ENCODE assay signal across 9 cellular contexts in the genomic region with DNA sequence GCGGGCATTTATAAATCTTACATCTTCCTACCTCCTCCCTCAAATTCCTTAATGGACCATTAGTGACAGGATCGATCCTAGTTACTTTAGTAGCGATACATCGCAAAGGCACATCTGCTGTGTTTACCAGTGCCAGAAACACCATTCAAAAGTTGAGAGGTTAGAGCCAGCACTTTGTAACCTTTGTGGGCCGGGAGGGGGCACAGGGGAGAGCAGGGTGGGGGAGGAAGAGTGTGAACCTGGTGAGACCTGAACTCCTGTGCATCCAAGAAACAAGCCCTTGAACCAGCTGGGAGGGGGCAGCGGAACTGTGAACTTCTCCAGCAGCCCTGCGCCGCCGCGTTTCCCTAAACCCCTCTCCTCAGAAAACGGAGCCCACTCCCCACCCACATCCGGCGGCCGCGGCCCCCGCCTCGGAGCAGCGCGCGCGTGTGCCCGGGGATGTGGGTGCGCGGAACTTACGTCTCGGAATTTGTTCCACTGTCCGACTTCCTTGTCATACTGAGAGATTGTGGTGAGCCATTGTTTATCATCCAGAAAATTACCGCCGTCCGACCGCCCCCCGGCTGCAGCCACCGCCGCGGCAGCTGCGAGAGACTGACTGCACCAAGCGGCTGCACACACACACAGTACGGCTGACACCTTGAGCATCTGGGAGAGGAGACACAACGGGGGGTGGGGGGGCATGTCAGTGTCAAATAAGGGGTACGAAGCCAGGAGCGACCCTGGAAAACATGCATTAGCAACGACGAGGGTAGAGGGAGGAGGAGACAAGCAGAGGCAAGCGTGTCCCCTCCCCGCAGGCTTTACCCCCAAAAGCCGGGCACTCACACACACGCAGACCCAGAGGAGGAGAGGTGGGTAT. TPM values are rescaled to one million over a fixed set of nuclear protein-coding genes. Genes with fewer than 3 reads are reported as not detected.
DNase-seq lines count a peak whose midpoint lies in the region; ATAC-seq and TF ChIP-seq lines count a peak whose summit lies in the region.
"Had no signal": no experiment of that assay in that cellular context is flagged by ENCODE, and none has a peak within 500 bp of the region (broad histone marks: within the 10 kb centered on the region; RNA-seq: fewer than 3 reads in every experiment).

No MANE protein-coding gene starts in this region.

- H3K36me3 ChIP-seq in heart left ventricle (no peaks in the 10 kb centered on the region), prostate gland (no peaks in the 10 kb centered on the region)

- H3K4me3 ChIP-seq in heart left ventricle (peak overlapping the region; percentile 16 to 55 (median 45)), prostate gland (peak overlapping the region; percentile 35 to 44)

- H3K27ac ChIP-seq in heart left ventricle (no peak overlapping the region), prostate gland (peak overlapping the region; percentile 48 to 61)

- WGBS in heart left ventricle, 4 donors, result 1 to 3% (median 1%) methylated on average over 39 to 47 of the region's 47 CpGs
- WGBS in prostate gland, result 3% methylated on average over 41 of the region's 47 CpGs

- H3K9me3 ChIP-seq in heart left ventricle (no peaks in the 10 kb centered on the region), prostate gland (no peaks in the 10 kb centered on the region)

- H3K4me1 ChIP-seq in heart left ventricle (peaks cover 0 to 17% (median 0%) of the 10 kb centered on the region in 12 donors), prostate gland (replicated peaks) (no peaks in the 10 kb centered on the region)

- TF ChIP-seq POLR2A in heart left ventricle (IDR thresholded peaks at IDR 0.05), result no peak
- TF ChIP-seq POLR2A in prostate gland (IDR thresholded peaks at IDR 0.05), result no peak

- DNase-seq in GM10248 (ENCODE audit: extremely low spot score) (peak; percentile 23), UCSD-AML1 (lab: John Stamatoyannopoulos, UW; ENCODE audit: unreplicated experiment) (peak; percentile 11), heart left ventricle (no peak), prostate gland (ENCODE audit: low spot score) (no peak), HuH-7.5 (ENCODE audit: low spot score) (no peak), AG08396 (ENCODE audit: low spot score) (no peak), dedifferentiated amniotic fluid mesenchymal stem cell (ENCODE audit: extremely low spot score) (no peak)

- intact Hi-C loops in heart left ventricle (cut with DNase I), result no loop called here
- intact Hi-C loops in prostate gland (cut with DNase I), result no loop called here

- peak; percentile 8 for TF ChIP-seq CTCF in GM10248 (IDR thresholded peaks at IDR 0.05; ENCODE audit: control extremely low read depth, extremely low read depth, low read depth, missing control alignments)
- TF ChIP-seq CTCF in heart left ventricle (IDR thresholded peaks at IDR 0.05), result no peak
- TF ChIP-seq CTCF in prostate gland (IDR thresholded peaks at IDR 0.05), result no peak

- POLR2A ChIA-PET in GM10248 (lab: Yijun Ruan, JAX), result no interaction called here

- H3K27me3 ChIP-seq in heart left ventricle (peaks cover 0 to 46% (median 5%) of the 10 kb centered on the region in 9 donors), prostate gland (replicated peaks; ENCODE audit: insufficient read depth) (no peaks in the 10 kb centered on the region)

- CTCF ChIA-PET in GM10248 (lab: Yijun Ruan, JAX), result interaction anchor here (1.0 to 1.1 kb wide), 2 partner anchors 18 to 30 kb away, joined by 3 to 4 read pairs; no protein-coding TSS in a partner anchor

- ATAC-seq in HG02884 (IDR thresholded peaks at IDR 0.05; ENCODE audit: unreplicated experiment), result peak; percentile 68
- peak in 3 of 4 donors; percentile 28 to 49 (median 29) for ATAC-seq in heart left ventricle

RNA-seq across cellular contexts. Expression of a gene that starts 0.5 kb away (rescaled TPM):
- total RNA-seq in heart left ventricle (1 to 10 TPM in 6 of 9 donors, under 1 TPM in 2, not detected in 1; 0.21 to 3.0 (median 1.4) TPM), prostate gland (10 to 100 TPM; 18.1 to 22.8 TPM)
- under 1 TPM; 0.06 to 0.15 TPM for polyA plus RNA-seq in heart left ventricle
- total RNA-seq: RPMI7951 had no signal

Comparison
In these comparisons a context has a peak if more than half of its experiments do, and no peak if none do; other contexts are left out.
1. DNase-seq: peak in GM10248 (single experiment) and UCSD-AML1 (single experiment); none in heart left ventricle (0 of 5), prostate gland (single experiment), HuH-7.5 (single experiment), AG08396 (single experiment) and dedifferentiated amniotic fluid mesenchymal stem cell (single experiment).
2. H3K27ac ChIP-seq: peak in prostate gland (2 of 2); none in heart left ventricle (0 of 12).
3. RNA of a gene that starts 0.5 kb away (total RNA-seq): 18.1 to 22.8 TPM in prostate gland; 0.21 to 3.0 TPM in heart left ventricle; every median in the first group is over 4 times any median in the second.